In genomic region chr2:234459401-234460009, GRCh38 we compare ENCODE assay signal across 17 cellular contexts. TPM values are rescaled to one million over a fixed set of nuclear protein-coding genes. Genes with fewer than 3 reads are reported as not detected.
DNase-seq lines count a peak whose midpoint lies in the region; ATAC-seq and TF ChIP-seq lines count a peak whose summit lies in the region.
"Had no signal": no experiment of that assay in that cellular context is flagged by ENCODE, and none has a peak within 500 bp of the region (broad histone marks: within the 10 kb centered on the region; RNA-seq: fewer than 3 reads in every experiment).

No MANE protein-coding gene starts in this region.

- no peak overlapping the region for H3K18ac ChIP-seq in neuronal stem cell (ENCODE audit: low read length)

- TF ChIP-seq CTCF in HEK293 (tag by site-specific recombination; IDR thresholded peaks at IDR 0.05) (no peak), SK-N-SH (IDR thresholded peaks at IDR 0.05) (no peak)

- H3K27ac Mint-ChIP-seq in activated T-cell treated with anti-CD3 and anti-CD28 coated beads, Interleukin-2, amount 50 U/mL, for 24 hours = peak overlapping the region; percentile 69
- H3K27ac Mint-ChIP-seq in activated CD8-positive, alpha-beta T cell treated with anti-CD3 and anti-CD28 coated beads, Interleukin-2, amount 10 ng/mL, durations not matched to agents 7 days and 5 days = peak overlapping the region; percentile 89
- peak overlapping the region; percentile 76 to 80 for H3K27ac Mint-ChIP-seq in natural killer cell treated with Interleukin-12 subunit alpha and Interleukin-12 subunit beta and Interleukin-15 and Interleukin-18, amount 100 ng/mL, for 72 hours

- no peaks in the 10 kb centered on the region for H3K9me2 ChIP-seq in SK-N-SH

- no peak overlapping the region for H3K4ac ChIP-seq in neuronal stem cell (ENCODE audit: low read length)

- H2AK5ac ChIP-seq in neuronal stem cell (ENCODE audit: low read depth, low read length) = no peak overlapping the region

- no peaks in the 10 kb centered on the region for H3K79me1 ChIP-seq in neuronal stem cell (ENCODE audit: low read depth, low read length)

- no peak overlapping the region for H2AFZ ChIP-seq in SK-N-SH (ENCODE audit: low read depth)
- no peak overlapping the region for H2AFZ ChIP-seq in neuronal stem cell (ENCODE audit: low read length)

- H2BK120ac ChIP-seq in neuronal stem cell (ENCODE audit: low read depth, low read length) = no peak overlapping the region

- no peak overlapping the region for H3K27ac ChIP-seq in HEK293 (ENCODE audit: extremely low read depth, low read depth, low read length)
- H3K27ac ChIP-seq in SK-N-SH (ENCODE audit: low read depth in 2 of 2, low read length in 1 of 2) = no peak overlapping the region
- H3K27ac ChIP-seq in neuronal stem cell (replicated peaks; ENCODE audit: low read length) = no peak overlapping the region
- H3K27ac ChIP-seq: right lobe of liver, transverse colon had no signal

- POLR2A ChIA-PET in HEK293 (lab: Yijun Ruan, JAX) = no interaction called here
- POLR2A ChIA-PET in activated CD8-positive, alpha-beta T cell treated with anti-CD3 and anti-CD28 coated beads, Interleukin-2, amount 10 ng/mL, durations not matched to agents 7 days and 5 days (lab: Charles Lee) = interaction anchor here (0.7 to 2.2 kb wide), 10 partner anchors 9 to 38 kb away, joined by 3 to 7 read pairs (median 4); partner anchors contain the start of gene ARL4C
- POLR2A ChIA-PET in SK-N-SH (lab: Yijun Ruan, JAX) = no interaction called here

- H3K9me3 ChIP-seq in HEK293 (ENCODE audit: control insufficient read depth, insufficient read depth, low read depth, low read length) (no peaks in the 10 kb centered on the region), SK-N-SH (no peaks in the 10 kb centered on the region), neuronal stem cell (replicated peaks in 1 of 2; ENCODE audit: control insufficient read depth in 2 of 2, insufficient read depth in 1 of 2, low read depth in 1 of 2, low read length in 2 of 2) (peaks cover 6% of the 10 kb centered on the region in 2 donors)
- H3K9me3 ChIP-seq: right lobe of liver, transverse colon had no signal

- H3K36me3 Mint-ChIP-seq in activated T-cell treated with anti-CD3 and anti-CD28 coated beads, Interleukin-2, amount 50 U/mL, for 24 hours (ENCODE audit: low read depth) = peaks cover 4% of the 10 kb centered on the region
- H3K36me3 Mint-ChIP-seq in activated CD8-positive, alpha-beta T cell treated with anti-CD3 and anti-CD28 coated beads, Interleukin-2, amount 10 ng/mL, durations not matched to agents 7 days and 5 days (ENCODE audit: low read depth) = peaks cover 24% of the 10 kb centered on the region
- peaks cover 14% of the 10 kb centered on the region for H3K36me3 Mint-ChIP-seq in natural killer cell treated with Interleukin-12 subunit alpha and Interleukin-12 subunit beta and Interleukin-15 and Interleukin-18, amount 100 ng/mL, for 72 hours

- H3K9me3 Mint-ChIP-seq in activated T-cell treated with anti-CD3 and anti-CD28 coated beads, Interleukin-2, amount 50 U/mL, for 24 hours = peaks cover 7% of the 10 kb centered on the region
- H3K9me3 Mint-ChIP-seq in activated CD8-positive, alpha-beta T cell treated with anti-CD3 and anti-CD28 coated beads, Interleukin-2, amount 10 ng/mL, durations not matched to agents 7 days and 5 days (ENCODE audit: insufficient read depth) = peaks cover 21% of the 10 kb centered on the region
- no peaks in the 10 kb centered on the region for H3K9me3 Mint-ChIP-seq in natural killer cell treated with Interleukin-12 subunit alpha and Interleukin-12 subunit beta and Interleukin-15 and Interleukin-18, amount 100 ng/mL, for 72 hours

- H3K9ac ChIP-seq in SK-N-SH = no peak overlapping the region
- H3K9ac ChIP-seq in neuronal stem cell (ENCODE audit: low read depth, low read length, poor library complexity) = no peak overlapping the region

- no peak for TF ChIP-seq EP300 in SK-N-SH (IDR thresholded peaks at IDR 0.05; ENCODE audit: borderline replicate concordance in 1 of 2, low read depth in 1 of 2, low read length in 1 of 2)

- H3K4me2 ChIP-seq in SK-N-SH = no peak overlapping the region
- H3K4me2 ChIP-seq in neuronal stem cell (ENCODE audit: insufficient read depth, low read length, poor library complexity, severe bottlenecking) = no peak overlapping the region

- peaks cover 4% of the 10 kb centered on the region; the same call in 1 of the 2 replicates for H3K4me1 ChIP-seq in HEK293 (ENCODE audit: control insufficient read depth, insufficient read depth, low read length)
- peaks cover 0 to 12% of the 10 kb centered on the region in 2 experiments; a peak in 2 of 4 replicates for H3K4me1 ChIP-seq in SK-N-SH (ENCODE audit: control insufficient read depth in 1 of 2, insufficient read depth in 2 of 2, low read depth in 1 of 2, low read length in 1 of 2)
- no peaks in the 10 kb centered on the region for H3K4me1 ChIP-seq in neuronal stem cell (ENCODE audit: control insufficient read depth in 2 of 2, insufficient read depth in 1 of 2, low read depth in 1 of 2, low read length in 2 of 2)
- H3K4me1 ChIP-seq: right lobe of liver, transverse colon had no signal

- no peaks in the 10 kb centered on the region for H3K27me3 Mint-ChIP-seq in activated T-cell treated with anti-CD3 and anti-CD28 coated beads, Interleukin-2, amount 50 U/mL, for 24 hours
- H3K27me3 Mint-ChIP-seq in activated CD8-positive, alpha-beta T cell treated with anti-CD3 and anti-CD28 coated beads, Interleukin-2, amount 10 ng/mL, durations not matched to agents 7 days and 5 days (ENCODE audit: low read depth) = no peaks in the 10 kb centered on the region
- H3K27me3 Mint-ChIP-seq in natural killer cell treated with Interleukin-12 subunit alpha and Interleukin-12 subunit beta and Interleukin-15 and Interleukin-18, amount 100 ng/mL, for 72 hours = no peaks in the 10 kb centered on the region

- peak overlapping the region; percentile 41 for H3K4me3 Mint-ChIP-seq in activated T-cell treated with anti-CD3 and anti-CD28 coated beads, Interleukin-2, amount 50 U/mL, for 24 hours
- peak overlapping the region; percentile 52 for H3K4me3 Mint-ChIP-seq in activated CD8-positive, alpha-beta T cell treated with anti-CD3 and anti-CD28 coated beads, Interleukin-2, amount 10 ng/mL, durations not matched to agents 7 days and 5 days
- H3K4me3 Mint-ChIP-seq in natural killer cell treated with Interleukin-12 subunit alpha and Interleukin-12 subunit beta and Interleukin-15 and Interleukin-18, amount 100 ng/mL, for 72 hours = peak overlapping the region; percentile 76

- no peaks in the 10 kb centered on the region for H4K20me1 ChIP-seq in SK-N-SH (ENCODE audit: insufficient read depth)

- H3F3A ChIP-seq in SK-N-SH (replicated peaks; ENCODE audit: insufficient read depth) = no peaks in the 10 kb centered on the region

- 75% methylated on average over 6 of the region's 6 CpGs for WGBS in SK-N-SH (ENCODE audit: low lambda C conversion rate)
- no CpG with 5 or more reads among the region's 6 CpGs for WGBS in neuronal stem cell (ENCODE audit: extremely low coverage in 2 of 2, insufficient read length in 2 of 2, insufficient replicate concordance in 1 of 2), 2 donors

- peak; percentile 66 for ATAC-seq in activated CD8-positive, alpha-beta T cell treated with anti-CD3 and anti-CD28 coated beads, Interleukin-2, amount 10 ng/mL, durations not matched to agents 7 days and 5 days
- ATAC-seq in natural killer cell treated with Interleukin-12 subunit alpha and Interleukin-12 subunit beta and Interleukin-15 and Interleukin-18, amount 100 ng/mL, for 72 hours = peak in 1 of 2 donors; percentile 70
- ATAC-seq: esophagus mucosa, right lobe of liver had no signal

- H3K4me1 Mint-ChIP-seq in activated T-cell treated with anti-CD3 and anti-CD28 coated beads, Interleukin-2, amount 50 U/mL, for 24 hours (ENCODE audit: low read depth) = peaks cover 86% of the 10 kb centered on the region
- peaks cover 85% of the 10 kb centered on the region for H3K4me1 Mint-ChIP-seq in activated CD8-positive, alpha-beta T cell treated with anti-CD3 and anti-CD28 coated beads, Interleukin-2, amount 10 ng/mL, durations not matched to agents 7 days and 5 days (ENCODE audit: low read depth)
- H3K4me1 Mint-ChIP-seq in natural killer cell treated with Interleukin-12 subunit alpha and Interleukin-12 subunit beta and Interleukin-15 and Interleukin-18, amount 100 ng/mL, for 72 hours (ENCODE audit: low read depth in 2 of 2) = peaks cover 59 to 80% of the 10 kb centered on the region in 2 donors

- no peak overlapping the region for H2BK5ac ChIP-seq in neuronal stem cell (ENCODE audit: low read length)

- CTCF ChIA-PET in HEK293 (lab: Yijun Ruan, JAX) (interaction anchor here (0.6 kb wide), 2 partner anchors 42 to 166 kb away, joined by 3 to 4 read pairs; no protein-coding TSS in a partner anchor), SK-N-SH (lab: Yijun Ruan, JAX) (interaction anchor here (0.8 kb wide), 1 partner anchor 170 kb away, joined by 3 read pairs; no protein-coding TSS in a partner anchor)
- CTCF ChIA-PET in activated CD8-positive, alpha-beta T cell treated with anti-CD3 and anti-CD28 coated beads, Interleukin-2, amount 10 ng/mL, durations not matched to agents 7 days and 5 days (lab: Charles Lee) = interaction anchor here (0.7 to 3.1 kb wide), 14 partner anchors 9 to 171 kb away, joined by 3 to 18 read pairs (median 4); partner anchors contain the start of gene ARL4C

- DNase-seq in activated T-cell treated with anti-CD3 and anti-CD28 coated beads, Interleukin-2, amount 50 U/mL, for 24 hours = peak; percentile 43
- DNase-seq in activated T-cell treated with anti-CD3 and anti-CD28 coated beads for 4 hours (no peak), SK-N-SH (no peak), DMS153 treated with DMSO at 0.1 percent for 48 hours (lab: John Stamatoyannopoulos, UW; ENCODE audit: unreplicated experiment) (no peak), neuronal stem cell (ENCODE audit: low spot score) (no peak)
- peak; percentile 66 for DNase-seq in activated CD8-positive, alpha-beta T cell treated with anti-CD3 and anti-CD28 coated beads, Interleukin-2, amount 10 ng/mL, durations not matched to agents 7 days and 5 days
- no peak for DNase-seq in natural killer cell treated with Interleukin-12 subunit alpha and Interleukin-12 subunit beta and Interleukin-15 and Interleukin-18, amount 100 ng/mL, for 72 hours (ENCODE audit: low spot score)
- DNase-seq: anterior cingulate cortex, DMS 273 treated with DMSO at 0.1 percent for 48 hours, glutamatergic neuron, mesenchymal stem cell, NCI-H2081 treated with DMSO at 0.1 percent for 48 hours, nucleus accumbens, right lobe of liver, transverse colon had no signal

- H3K23ac ChIP-seq in neuronal stem cell (ENCODE audit: low read depth, low read length, poor library complexity) = no peak overlapping the region

- no peak overlapping the region for H3K14ac ChIP-seq in neuronal stem cell (ENCODE audit: low read length)

- H2BK15ac ChIP-seq in neuronal stem cell (ENCODE audit: low read length) = no peak overlapping the region

- no peak overlapping the region for H2BK12ac ChIP-seq in neuronal stem cell (ENCODE audit: low read length)

- no peaks in the 10 kb centered on the region for H3K36me3 ChIP-seq in HEK293 (ENCODE audit: control insufficient read depth in 2 of 2, insufficient read depth in 1 of 2, low read length in 2 of 2)
- no peaks in the 10 kb centered on the region for H3K36me3 ChIP-seq in SK-N-SH (replicated peaks in 1 of 2; ENCODE audit: control insufficient read depth in 1 of 2, insufficient read depth in 2 of 2, low read length in 1 of 2)
- no peaks in the 10 kb centered on the region for H3K36me3 ChIP-seq in neuronal stem cell (replicated peaks in 1 of 2; ENCODE audit: control insufficient read depth in 2 of 2, insufficient read depth in 2 of 2, low read length in 2 of 2)
- H3K36me3 ChIP-seq: right lobe of liver, transverse colon had no signal

- no peak for TF ChIP-seq RAD21 in SK-N-SH (IDR thresholded peaks at IDR 0.05; ENCODE audit: low read length)

- no peak overlapping the region for H4K8ac ChIP-seq in neuronal stem cell (ENCODE audit: low read depth, low read length)

- no peak overlapping the region for H4K91ac ChIP-seq in neuronal stem cell (ENCODE audit: low read depth, low read length, poor library complexity)

- H3K27me3 ChIP-seq in SK-N-SH (ENCODE audit: insufficient read depth) (no peaks in the 10 kb centered on the region), neuronal stem cell (ENCODE audit: control insufficient read depth in 3 of 3, insufficient read depth in 3 of 3, low read depth in 1 of 3, low read length in 3 of 3) (peaks cover 0 to 3% (median 0%) of the 10 kb centered on the region in 3 experiments)
- H3K27me3 ChIP-seq: right lobe of liver, transverse colon had no signal

- H3K4me3 ChIP-seq in HEK293 (ENCODE audit: low read depth, low read length) (no peak overlapping the region), SK-N-SH (ENCODE audit: low read depth in 2 of 2, low read length in 1 of 2) (no peak overlapping the region), neuronal stem cell (ENCODE audit: low read length in 2 of 2) (no peak overlapping the region)
- H3K4me3 ChIP-seq: right lobe of liver, transverse colon had no signal

- no peaks in the 10 kb centered on the region for H3K79me2 ChIP-seq in SK-N-SH (ENCODE audit: insufficient read depth)

RNA-seq across cellular contexts. Expression of gene ARL4C, which starts 37.4 kb away (rescaled TPM):
- total RNA-seq in activated CD8-positive, alpha-beta T cell treated with anti-CD3 and anti-CD28 coated beads, Interleukin-2, amount 10 ng/mL, durations not matched to agents 7 days and 5 days = 100 to 1,000 TPM; 123 to 126 TPM
- total RNA-seq in natural killer cell treated with Interleukin-12 subunit alpha and Interleukin-12 subunit beta and Interleukin-15 and Interleukin-18, amount 100 ng/mL, for 72 hours = 100 to 1,000 TPM in 1 of 2 donors, 10 to 100 TPM in 1; 99.5 to 136 TPM
- 20.6 and 24.0 TPM in 2 replicates for polyA plus RNA-seq in SK-N-SH (2012; rRNA removed)
- 22.6 and 24.1 TPM in 2 replicates for polyA plus RNA-seq in SK-N-SH (2012; cell fraction: cytosol; rRNA removed)
- 12.1 and 13.3 TPM in 2 replicates for polyA plus RNA-seq in SK-N-SH (2012; cell fraction: nucleus; rRNA removed)
- polyA plus RNA-seq in neuronal stem cell (2013, experiment 1 of 2) = 123 TPM
- 127 TPM for polyA plus RNA-seq in neuronal stem cell (2013, experiment 2 of 2)

Comparison
In these comparisons a context has a peak if more than half of its experiments do, and no peak if none do; other contexts are left out.
1. DNase-seq: peak in activated T-cell treated with anti-CD3 and anti-CD28 coated beads, Interleukin-2, amount 50 U/mL, for 24 hours (single experiment) and activated CD8-positive, alpha-beta T cell treated with anti-CD3 and anti-CD28 coated beads, Interleukin-2, amount 10 ng/mL, durations not matched to agents 7 days and 5 days (single experiment); none in activated T-cell treated with anti-CD3 and anti-CD28 coated beads for 4 hours (single experiment), natural killer cell treated with Interleukin-12 subunit alpha and Interleukin-12 subunit beta and Interleukin-15 and Interleukin-18, amount 100 ng/mL, for 72 hours (single experiment), SK-N-SH (single experiment), DMS153 treated with DMSO at 0.1 percent for 48 hours (single experiment) and neuronal stem cell (single experiment).
2. Peak in every context shown above with its lines, with median percentiles within 50 percentile points of each other: H3K27ac Mint-ChIP-seq and H3K4me3 Mint-ChIP-seq.